Comparison of ENCODE assay signal across 39 cellular contexts in genomic region chr16:16196099-16196498, GRCh38. TPM values are rescaled to one million over a fixed set of nuclear protein-coding genes. Genes with fewer than 3 reads are reported as not detected.
"Had no signal": no experiment of that assay in that cellular context is flagged by ENCODE, and none has a peak within 500 bp of the region (broad histone marks: within the 10 kb centered on the region; RNA-seq: fewer than 3 reads in every experiment).

No MANE protein-coding gene starts in this region.

- H3K4me3 ChIP-seq: adrenal gland, ascending aorta, body of pancreas, breast epithelium, cardiac muscle cell had no signal

- H3K36me3 Mint-ChIP-seq: activated naive CD4-positive, alpha-beta T cell treated with anti-CD3 and anti-CD28 coated beads, Interleukin-2, amount 10 ng/mL, durations not matched to agents 7 days and 5 days; activated naive CD4-positive, alpha-beta T cell treated with anti-CD3 and anti-CD28 coated beads, Interleukin-2, amount 50 U/mL, for 24 hours; activated naive CD4-positive, alpha-beta T cell treated with anti-CD3 and anti-CD28 coated beads, Interleukin-2, amount 50 U/mL, for 72 hours; activated naive CD8-positive, alpha-beta T cell; activated naive CD8-positive, alpha-beta T cell treated with anti-CD3 and anti-CD28 coated beads for 36 hours; activated naive CD8-positive, alpha-beta T cell treated with anti-CD3 and anti-CD28 coated beads, Interleukin-2, amount 10 ng/mL, durations not matched to agents 7 days and 5 days; brain had no signal

- H3K27me3 Mint-ChIP-seq: activated naive CD8-positive, alpha-beta T cell had no signal

- H3K4me1 Mint-ChIP-seq: activated naive CD8-positive, alpha-beta T cell treated with anti-CD3 and anti-CD28 coated beads for 36 hours; activated naive CD8-positive, alpha-beta T cell treated with anti-CD3 and anti-CD28 coated beads, Interleukin-2, amount 50 U/mL, for 24 hours; activated T-helper 17 cell treated with anti-CD3 and anti-CD28 coated beads, Interleukin-2, amount 50 U/mL, for 72 hours; brain; central memory CD8-positive, alpha-beta T cell had no signal

- H3K4me1 ChIP-seq: adrenal gland, ascending aorta, body of pancreas, breast epithelium had no signal

- H3K9me3 Mint-ChIP-seq: activated naive CD4-positive, alpha-beta T cell treated with anti-CD3 and anti-CD28 coated beads for 36 hours; activated naive CD4-positive, alpha-beta T cell treated with anti-CD3 and anti-CD28 coated beads, Interleukin-2, amount 10 ng/mL, durations not matched to agents 7 days and 5 days; activated naive CD4-positive, alpha-beta T cell treated with anti-CD3 and anti-CD28 coated beads, Interleukin-2, amount 50 U/mL, for 24 hours; activated naive CD4-positive, alpha-beta T cell treated with anti-CD3 and anti-CD28 coated beads, Interleukin-2, amount 50 U/mL, for 72 hours; activated naive CD8-positive, alpha-beta T cell treated with anti-CD3 and anti-CD28 coated beads for 36 hours; activated naive CD8-positive, alpha-beta T cell treated with anti-CD3 and anti-CD28 coated beads, Interleukin-2, amount 10 ng/mL, durations not matched to agents 7 days and 5 days; activated naive CD8-positive, alpha-beta T cell treated with anti-CD3 and anti-CD28 coated beads, Interleukin-2, amount 50 U/mL, for 24 hours; activated T-cell treated with anti-CD3 and anti-CD28 coated beads, Interleukin-2, amount 50 U/mL, for 24 hours; activated T-cell treated with anti-CD3 and anti-CD28 coated beads, Interleukin-2, amount 50 U/mL, for 4 hours; activated T-cell treated with anti-CD3 and anti-CD28 coated beads, Interleukin-2, amount 50 U/mL, for 72 hours; activated T-helper 1 cell treated with anti-CD3 and anti-CD28 coated beads, Interleukin-12 subunit alpha, Interleukin-12 subunit beta, Interleukin-2, Interleukin-4 antibody, amounts not matched to agents 30 ng/mL and 10 ng/mL and 1 ng/mL, durations not matched to agents 14 hours and 24 hours and 36 hours; activated T-helper 17 cell treated with anti-CD3 and anti-CD28 coated beads, Interleukin-2, amount 50 U/mL, for 72 hours; activated T-helper 2 cell treated with anti-CD3 and anti-CD28 coated beads, Interferon-gamma antibody, Interleukin-2, Interleukin-4, amounts not matched to agents 10 μg/mL and 5 μg/mL and 100 μg/mL, durations not matched to agents 14 hours and 24 hours and 36 hours; brain; central memory CD8-positive, alpha-beta T cell had no signal

- H3K27ac ChIP-seq: adrenal gland, ascending aorta, body of pancreas, brain microvascular endothelial cell, breast epithelium, cardiac muscle cell had no signal

- FAIRE-seq: astrocyte, bronchial epithelial cell had no signal

- H3K9me3 ChIP-seq: adrenal gland, ascending aorta, body of pancreas, breast epithelium had no signal

- DNase-seq: activated effector memory CD4-positive, alpha-beta T cell treated with anti-CD3 and anti-CD28 coated beads, Interleukin-2, amount 50 U/mL, for 16 hours; activated effector memory CD4-positive, alpha-beta T cell treated with Interleukin-2 at 50 U/mL for 16 hours; activated gamma-delta T cell; activated gamma-delta T cell treated with Interleukin-2 at 50 U/mL for 16 hours; activated naive CD4-positive, alpha-beta T cell; activated naive CD4-positive, alpha-beta T cell treated with anti-CD3 and anti-CD28 coated beads for 36 hours; activated naive CD4-positive, alpha-beta T cell treated with anti-CD3 and anti-CD28 coated beads, Interleukin-2, amount 10 ng/mL, durations not matched to agents 7 days and 5 days; activated naive CD4-positive, alpha-beta T cell treated with anti-CD3 and anti-CD28 coated beads, Interleukin-2, amount 50 U/mL, for 16 hours; activated naive CD4-positive, alpha-beta T cell treated with Interleukin-2 at 50 U/mL for 16 hours; activated naive CD8-positive, alpha-beta T cell treated with anti-CD3 and anti-CD28 coated beads for 36 hours; activated naive CD8-positive, alpha-beta T cell treated with anti-CD3 and anti-CD28 coated beads, Interleukin-2, amount 10 ng/mL, durations not matched to agents 7 days and 5 days; activated naive CD8-positive, alpha-beta T cell treated with anti-CD3 and anti-CD28 coated beads, Interleukin-2, amount 50 U/mL, for 24 hours; activated T-cell treated with anti-CD3 and anti-CD28 coated beads, Interleukin-2, amount 50 U/mL, for 1 hour; activated T-cell treated with anti-CD3 and anti-CD28 coated beads, Interleukin-2, amount 50 U/mL, for 24 hours; activated T-cell treated with anti-CD3 and anti-CD28 coated beads, Interleukin-2, amount 50 U/mL, for 4 hours; activated T-cell treated with anti-CD3 and anti-CD28 coated beads, Interleukin-2, amount 50 U/mL, for 48 hours; activated T-cell treated with anti-CD3 and anti-CD28 coated beads, Interleukin-2, amount 50 U/mL, for 72 hours; adrenal gland; amniotic stem cell; amygdala; anterior cingulate cortex; body of pancreas; brain microvascular endothelial cell; caudate nucleus; central memory CD4-positive, alpha-beta T cell; cerebellar nuclear complex had no signal

- H3K36me3 ChIP-seq: adrenal gland, ascending aorta, brain microvascular endothelial cell, breast epithelium, cardiac muscle cell had no signal

- H3K4me3 Mint-ChIP-seq: activated naive CD4-positive, alpha-beta T cell treated with anti-CD3 and anti-CD28 coated beads for 36 hours; activated naive CD4-positive, alpha-beta T cell treated with anti-CD3 and anti-CD28 coated beads, Interleukin-2, amount 10 ng/mL, durations not matched to agents 7 days and 5 days; activated naive CD4-positive, alpha-beta T cell treated with anti-CD3 and anti-CD28 coated beads, Interleukin-2, amount 50 U/mL, for 24 hours; activated naive CD8-positive, alpha-beta T cell; activated naive CD8-positive, alpha-beta T cell treated with anti-CD3 and anti-CD28 coated beads for 36 hours; activated naive CD8-positive, alpha-beta T cell treated with anti-CD3 and anti-CD28 coated beads, Interleukin-2, amount 10 ng/mL, durations not matched to agents 7 days and 5 days; activated naive CD8-positive, alpha-beta T cell treated with anti-CD3 and anti-CD28 coated beads, Interleukin-2, amount 50 U/mL, for 24 hours; activated T-cell treated with anti-CD3 and anti-CD28 coated beads, Interleukin-2, amount 50 U/mL, for 24 hours; activated T-cell treated with anti-CD3 and anti-CD28 coated beads, Interleukin-2, amount 50 U/mL, for 4 hours; activated T-cell treated with anti-CD3 and anti-CD28 coated beads, Interleukin-2, amount 50 U/mL, for 72 hours; activated T-helper 1 cell treated with anti-CD3 and anti-CD28 coated beads, Interleukin-12 subunit alpha, Interleukin-12 subunit beta, Interleukin-2, Interleukin-4 antibody, amounts not matched to agents 30 ng/mL and 10 ng/mL and 1 ng/mL, durations not matched to agents 14 hours and 24 hours and 36 hours; activated T-helper 17 cell treated with anti-CD3 and anti-CD28 coated beads, Interleukin-2, amount 50 U/mL, for 72 hours; brain; central memory CD8-positive, alpha-beta T cell had no signal

- H3K27ac Mint-ChIP-seq: activated naive CD4-positive, alpha-beta T cell treated with anti-CD3 and anti-CD28 coated beads for 36 hours; activated naive CD4-positive, alpha-beta T cell treated with anti-CD3 and anti-CD28 coated beads, Interleukin-2, amount 10 ng/mL, durations not matched to agents 7 days and 5 days; activated naive CD4-positive, alpha-beta T cell treated with anti-CD3 and anti-CD28 coated beads, Interleukin-2, amount 50 U/mL, for 24 hours; activated naive CD4-positive, alpha-beta T cell treated with anti-CD3 and anti-CD28 coated beads, Interleukin-2, amount 50 U/mL, for 72 hours; activated naive CD8-positive, alpha-beta T cell; activated naive CD8-positive, alpha-beta T cell treated with anti-CD3 and anti-CD28 coated beads for 36 hours; activated naive CD8-positive, alpha-beta T cell treated with anti-CD3 and anti-CD28 coated beads, Interleukin-2, amount 10 ng/mL, durations not matched to agents 7 days and 5 days; activated naive CD8-positive, alpha-beta T cell treated with anti-CD3 and anti-CD28 coated beads, Interleukin-2, amount 50 U/mL, for 24 hours; activated T-cell treated with anti-CD3 and anti-CD28 coated beads, Interleukin-2, amount 50 U/mL, for 24 hours; activated T-cell treated with anti-CD3 and anti-CD28 coated beads, Interleukin-2, amount 50 U/mL, for 72 hours; activated T-helper 1 cell treated with anti-CD3 and anti-CD28 coated beads, Interleukin-12 subunit alpha, Interleukin-12 subunit beta, Interleukin-2, Interleukin-4 antibody, amounts not matched to agents 30 ng/mL and 10 ng/mL and 1 ng/mL, durations not matched to agents 14 hours and 24 hours and 36 hours; activated T-helper 17 cell treated with anti-CD3 and anti-CD28 coated beads, Interleukin-2, amount 50 U/mL, for 72 hours; activated T-helper 2 cell treated with anti-CD3 and anti-CD28 coated beads, Interferon-gamma antibody, Interleukin-2, Interleukin-4, amounts not matched to agents 10 μg/mL and 5 μg/mL and 100 μg/mL, durations not matched to agents 14 hours and 24 hours and 36 hours; brain had no signal

- H3K27me3 ChIP-seq: adrenal gland, ascending aorta, body of pancreas, brain microvascular endothelial cell, breast epithelium, cardiac muscle cell had no signal

- ATAC-seq: activated naive CD4-positive, alpha-beta T cell treated with anti-CD3 and anti-CD28 coated beads, Interleukin-2, amount 50 U/mL, for 72 hours; activated naive CD8-positive, alpha-beta T cell treated with anti-CD3 and anti-CD28 coated beads, Interleukin-2, amount 50 U/mL, for 24 hours; activated T-cell treated with anti-CD3 and anti-CD28 coated beads, Interleukin-2, amount 50 U/mL, for 4 hours; activated T-cell treated with anti-CD3 and anti-CD28 coated beads, Interleukin-2, amount 50 U/mL, for 72 hours; activated T-helper 17 cell treated with anti-CD3 and anti-CD28 coated beads, Interleukin-2, amount 50 U/mL, for 72 hours; body of pancreas had no signal

RNA-seq across cellular contexts. Expression of gene ABCC6, which starts 27.2 kb away (rescaled TPM):
- total RNA-seq: activated naive CD4-positive, alpha-beta T cell treated with anti-CD3 and anti-CD28 coated beads for 36 hours; activated naive CD4-positive, alpha-beta T cell treated with anti-CD3 and anti-CD28 coated beads, Interleukin-2, amount 50 U/mL, for 72 hours; activated naive CD8-positive, alpha-beta T cell treated with anti-CD3 and anti-CD28 coated beads for 36 hours; activated naive CD8-positive, alpha-beta T cell treated with anti-CD3 and anti-CD28 coated beads, Interleukin-2, amount 10 ng/mL, durations not matched to agents 7 days and 5 days; activated T-cell treated with anti-CD3 and anti-CD28 coated beads, Interleukin-2, amount 50 U/mL, for 4 hours; activated T-cell treated with anti-CD3 and anti-CD28 coated beads, Interleukin-2, amount 50 U/mL, for 72 hours; activated T-helper 1 cell treated with anti-CD3 and anti-CD28 coated beads, Interleukin-12 subunit alpha, Interleukin-12 subunit beta, Interleukin-2, Interleukin-4 antibody, amounts not matched to agents 30 ng/mL and 10 ng/mL and 1 ng/mL, durations not matched to agents 14 hours and 24 hours and 36 hours; activated T-helper 2 cell treated with anti-CD3 and anti-CD28 coated beads, Interferon-gamma antibody, Interleukin-2, Interleukin-4, amounts not matched to agents 10 μg/mL and 5 μg/mL and 100 μg/mL, durations not matched to agents 14 hours and 24 hours and 36 hours; bronchial epithelial cell had no signal
